15 cellular contexts compared by ENCODE assay signal in the genomic region with DNA sequence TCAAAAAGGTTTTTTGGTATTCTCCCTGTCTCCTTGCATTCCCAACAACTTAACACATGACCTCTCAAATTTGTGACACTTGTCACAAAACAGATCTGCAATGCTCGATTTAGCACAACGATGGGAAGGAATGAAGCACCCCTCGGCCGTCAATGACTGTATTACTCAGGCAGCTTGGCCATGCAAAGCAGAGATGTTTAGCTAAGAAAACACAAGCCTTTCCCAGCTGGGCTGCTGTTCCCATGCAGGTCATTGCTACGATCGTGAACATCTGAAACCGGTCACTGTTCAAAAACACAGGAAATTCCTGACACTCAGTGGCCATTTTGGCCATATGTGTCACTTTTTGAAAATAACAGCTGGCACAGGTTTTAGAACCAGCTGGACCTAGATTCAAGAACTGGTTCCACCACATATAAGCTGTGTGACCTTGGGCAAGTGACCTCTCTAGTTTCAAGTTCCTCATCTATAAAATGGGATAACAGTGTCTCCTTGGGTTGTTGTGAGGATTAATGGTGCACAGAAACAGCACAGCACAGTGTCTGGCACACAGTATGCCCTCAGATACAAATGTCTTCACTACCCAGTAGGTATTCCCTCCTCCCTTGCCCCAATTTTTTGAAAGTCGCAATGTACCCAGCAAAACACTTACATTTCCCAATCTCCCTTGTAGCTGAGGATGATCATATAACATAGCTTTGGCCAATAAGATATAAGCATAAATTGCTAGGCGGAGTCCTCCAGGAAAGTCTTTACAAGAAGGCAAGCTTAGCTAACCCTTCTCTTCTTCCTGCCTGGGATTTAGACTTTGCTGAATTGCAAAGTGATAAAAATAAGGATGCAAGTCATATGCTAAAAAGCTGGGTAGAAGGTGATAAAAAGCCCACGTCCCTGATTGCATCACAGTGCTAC.
DNase-seq lines count a peak whose midpoint lies in the region; ATAC-seq and TF ChIP-seq lines count a peak whose summit lies in the region.
"Had no signal": no experiment of that assay in that cellular context is flagged by ENCODE, and none has a peak within 500 bp of the region (broad histone marks: within the 10 kb centered on the region; RNA-seq: fewer than 3 reads in every experiment).

No MANE protein-coding gene starts in this region.

- H2AFZ ChIP-seq in trophoblast cell (ENCODE audit: insufficient read depth, low read length, poor library complexity): no peak overlapping the region

- no peak overlapping the region for H3K14ac ChIP-seq in trophoblast cell (ENCODE audit: low read length)

- peak overlapping the region; percentile 12 for H3K27ac ChIP-seq in trophoblast cell (ENCODE audit: low read depth, low read length)

- H3K4ac ChIP-seq in trophoblast cell (ENCODE audit: low read depth, low read length): no peak overlapping the region

- H2BK120ac ChIP-seq in trophoblast cell (ENCODE audit: insufficient read depth, low read length, poor library complexity): no peak overlapping the region

- no peak overlapping the region for H2BK12ac ChIP-seq in trophoblast cell (ENCODE audit: low read length)

- no peak overlapping the region for H3K4me3 Mint-ChIP-seq in activated CD4-positive, alpha-beta T cell treated with anti-CD3 and anti-CD28 coated beads for 36 hours
- H3K4me3 Mint-ChIP-seq: B cell; CD8-positive, alpha-beta T cell; HFFc6 had no signal

- H3K27ac Mint-ChIP-seq in activated CD4-positive, alpha-beta T cell treated with anti-CD3 and anti-CD28 coated beads for 36 hours: no peak overlapping the region
- H3K27ac Mint-ChIP-seq: B cell; CD8-positive, alpha-beta T cell; HFFc6 had no signal

- no peaks in the 10 kb centered on the region for H3K36me3 Mint-ChIP-seq in activated CD4-positive, alpha-beta T cell treated with anti-CD3 and anti-CD28 coated beads for 36 hours (ENCODE audit: low read depth)
- H3K36me3 Mint-ChIP-seq: CD8-positive, alpha-beta T cell had no signal

- peak; percentile 48 for ATAC-seq in esophagus mucosa
- ATAC-seq in activated CD4-positive, alpha-beta T cell treated with anti-CD3 and anti-CD28 coated beads for 36 hours: no peak
- ATAC-seq: CD8-positive, alpha-beta T cell had no signal

- no peak overlapping the region for H4K12ac ChIP-seq in trophoblast cell (ENCODE audit: low read depth, low read length)

- H2BK5ac ChIP-seq in trophoblast cell (ENCODE audit: low read depth, low read length, poor library complexity): no peak overlapping the region

- no peak for TF ChIP-seq CTCF in BJ (IDR thresholded peaks at IDR 0.05; ENCODE audit: insufficient read depth, low read depth, low read length)

- no peak overlapping the region for H3K23ac ChIP-seq in trophoblast cell (ENCODE audit: low read length)

- DNase-seq in BJ (ENCODE audit: low read depth) (peak; percentile 4), NCI-H526 treated with DMSO at 0.1 percent for 48 hours (lab: John Stamatoyannopoulos, UW) (peak; percentile 31), trophoblast cell (peak in 1 of 2 donors; percentile 36), NCI-H1092 treated with DMSO at 0.1 percent for 48 hours (lab: John Stamatoyannopoulos, UW) (no peak), HuH-7.5 (ENCODE audit: low spot score) (no peak)
- no peak for DNase-seq in activated CD4-positive, alpha-beta T cell treated with anti-CD3 and anti-CD28 coated beads for 36 hours
- DNase-seq: CD8-positive, alpha-beta T cell; HFFc6; NCI-H1417; NCI-H1930; NCI-H2171 treated with DMSO at 0.1 percent for 48 hours; NCI-H510A; SIG-M5 had no signal

- H3K4me2 ChIP-seq in trophoblast cell (ENCODE audit: low read length): no peak overlapping the region

- H3K9ac ChIP-seq in trophoblast cell (ENCODE audit: low read length): no peak overlapping the region

- H3K9me3 ChIP-seq in trophoblast cell (ENCODE audit: insufficient read depth, low read depth, low read length): no peaks in the 10 kb centered on the region

- CTCF ChIA-PET in BJ (lab: Yijun Ruan, JAX): interaction anchor here (2.4 to 3.5 kb wide), 3 partner anchors 11 to 43 kb away, joined by 6 to 23 read pairs (median 10); no protein-coding TSS in a partner anchor
- CTCF ChIA-PET in activated CD4-positive, alpha-beta T cell treated with anti-CD3 and anti-CD28 coated beads for 36 hours (lab: Charles Lee): interaction anchor here (0.7 to 1.4 kb wide), 2 partner anchors 21 to 41 kb away, joined by 3 read pairs; no protein-coding TSS in a partner anchor

- POLR2A ChIA-PET in BJ (lab: Charles Lee): no interaction called here
- POLR2A ChIA-PET in activated CD4-positive, alpha-beta T cell treated with anti-CD3 and anti-CD28 coated beads for 36 hours (lab: Charles Lee): no interaction called here

- H3K4me1 Mint-ChIP-seq in activated CD4-positive, alpha-beta T cell treated with anti-CD3 and anti-CD28 coated beads for 36 hours: peaks cover 17% of the 10 kb centered on the region
- H3K4me1 Mint-ChIP-seq: B cell had no signal

- H3K4me1 ChIP-seq in trophoblast cell (ENCODE audit: control insufficient read depth in 1 of 2, insufficient read depth in 2 of 2, low read length in 2 of 2): peaks cover 3 to 5% of the 10 kb centered on the region in 2 experiments

- H3K18ac ChIP-seq in trophoblast cell (ENCODE audit: low read length): no peak overlapping the region

- H3K27me3 ChIP-seq in BJ (ENCODE audit: control insufficient read depth, insufficient read depth, low read length) (peaks cover 1% of the 10 kb centered on the region), trophoblast cell (ENCODE audit: insufficient read depth, low read length) (no peaks in the 10 kb centered on the region)

- H3K79me1 ChIP-seq in trophoblast cell (ENCODE audit: low read length): no peaks in the 10 kb centered on the region

- H3K4me3 ChIP-seq in BJ (ENCODE audit: low read depth, low read length): no peak overlapping the region
- H3K4me3 ChIP-seq in trophoblast cell (ENCODE audit: low read depth, low read length): no peak overlapping the region

- WGBS in trophoblast cell (ENCODE audit: extremely low coverage, insufficient coverage, insufficient read length): no CpG with 5 or more reads among the region's 10 CpGs

- H3K9me3 Mint-ChIP-seq in activated CD4-positive, alpha-beta T cell treated with anti-CD3 and anti-CD28 coated beads for 36 hours (ENCODE audit: low read depth): no peaks in the 10 kb centered on the region
- H3K9me3 Mint-ChIP-seq: CD8-positive, alpha-beta T cell; HFFc6 had no signal

- no peak overlapping the region for H4K8ac ChIP-seq in trophoblast cell (ENCODE audit: low read depth, low read length)

- intact Hi-C loops in activated CD4-positive, alpha-beta T cell treated with anti-CD3 and anti-CD28 coated beads for 36 hours (cut with DNase I, micrococcal nuclease): no loop called here

- no peak overlapping the region for H2AK5ac ChIP-seq in trophoblast cell (ENCODE audit: low read length)

- no peak overlapping the region for H4K91ac ChIP-seq in trophoblast cell (ENCODE audit: low read depth, low read length)

- no peaks in the 10 kb centered on the region for H3K27me3 Mint-ChIP-seq in activated CD4-positive, alpha-beta T cell treated with anti-CD3 and anti-CD28 coated beads for 36 hours
- H3K27me3 Mint-ChIP-seq: B cell had no signal

- no peaks in the 10 kb centered on the region for H3K79me2 ChIP-seq in trophoblast cell (ENCODE audit: control insufficient read depth, insufficient read depth, low read length, poor library complexity)

- no peaks in the 10 kb centered on the region for H3K36me3 ChIP-seq in BJ (ENCODE audit: control insufficient read depth, insufficient read depth, low read length)
- H3K36me3 ChIP-seq in trophoblast cell (ENCODE audit: control insufficient read depth in 1 of 2, insufficient read depth in 2 of 2, low read length in 2 of 2): peaks cover 15 to 47% of the 10 kb centered on the region in 2 experiments

Comparison
In these comparisons a context has a peak if more than half of its experiments do, and no peak if none do; other contexts are left out.
1. DNase-seq: peak in BJ (single experiment) and NCI-H526 treated with DMSO at 0.1 percent for 48 hours (single experiment); none in NCI-H1092 treated with DMSO at 0.1 percent for 48 hours (single experiment), activated CD4-positive, alpha-beta T cell treated with anti-CD3 and anti-CD28 coated beads for 36 hours (single experiment) and HuH-7.5 (single experiment).